8 cellular contexts compared by ENCODE assay signal in genomic region chr22:41091139-41092022, GRCh38.
DNase-seq lines count a peak whose midpoint lies in the region; ATAC-seq lines count a peak whose summit lies in the region.

No MANE protein-coding gene starts in this region.

- H3K4me1 ChIP-seq in BLaER1 treated with 17β-estradiol and CSF1 and Interleukin-3, amounts not matched to agents 10 nM and 100 nM, result peaks cover 22 to 32% (median 28%) of the 10 kb centered on the region in 10 experiments

- H3K36me3 ChIP-seq in BLaER1 treated with 17β-estradiol and CSF1 and Interleukin-3, amounts not matched to agents 10 nM and 100 nM, result peaks cover 0 to 9% (median 2%) of the 10 kb centered on the region in 11 experiments; a peak in 6 of 22 replicates

- H3K9me3 ChIP-seq in BLaER1 treated with 17β-estradiol and CSF1 and Interleukin-3, amounts not matched to agents 10 nM and 100 nM (replicated peaks in 1 of 11), result no peaks in the 10 kb centered on the region

- H3K9ac ChIP-seq in BLaER1 treated with 17β-estradiol and CSF1 and Interleukin-3, amounts not matched to agents 10 nM and 100 nM, result peak overlapping the region; percentile 99 to 100 (median 100)

- peaks cover 29 to 39% (median 36%) of the 10 kb centered on the region in 11 experiments for H4K20me1 ChIP-seq in BLaER1 treated with 17β-estradiol and CSF1 and Interleukin-3, amounts not matched to agents 10 nM and 100 nM

- H3K4me2 ChIP-seq in BLaER1 treated with 17β-estradiol and CSF1 and Interleukin-3, amounts not matched to agents 10 nM and 100 nM, result peak overlapping the region; percentile 77 to 97 (median 90)

- H3K4me3 ChIP-seq in BLaER1 treated with 17β-estradiol and CSF1 and Interleukin-3, amounts not matched to agents 10 nM and 100 nM, result peak overlapping the region; percentile 85 to 99 (median 96)

- no peaks in the 10 kb centered on the region for H3K27me3 ChIP-seq in BLaER1 treated with 17β-estradiol and CSF1 and Interleukin-3, amounts not matched to agents 10 nM and 100 nM

- H3K27ac ChIP-seq in BLaER1 treated with 17β-estradiol and CSF1 and Interleukin-3, amounts not matched to agents 10 nM and 100 nM, result peak overlapping the region; percentile 100

- peak; percentile 99 for DNase-seq in NCI-H69 (lab: John Stamatoyannopoulos, UW)
- DNase-seq in activated CD4-positive, alpha-beta T cell treated with anti-CD3 and anti-CD28 coated beads, Interleukin-2, amount 50 U/mL, for 1 hour, result peak; percentile 99
- DNase-seq in cortex of kidney (lab: John Stamatoyannopoulos, UW), result peak; percentile 67
- DNase-seq in left kidney (ENCODE audit: low read depth, low spot score), result peak; percentile 99
- DNase-seq in stimulated activated CD4-positive, alpha-beta T cell treated with anti-CD3 and anti-CD28 coated beads, Interleukin-1b, Interleukin-23, amount 100 ng/mL, for 48 hours, result peak; percentile 99

- peak; percentile 67 for ATAC-seq in GM19351 (IDR thresholded peaks at IDR 0.05; ENCODE audit: unreplicated experiment)
- peak; percentile 70 for ATAC-seq in HG03520 (IDR thresholded peaks at IDR 0.05; ENCODE audit: unreplicated experiment)

Comparison
In these comparisons a context has a peak if more than half of its experiments do, and no peak if none do; other contexts are left out.
1. Peak in every context shown above with its lines: DNase-seq, ATAC-seq, H3K4me3 ChIP-seq and H3K27ac ChIP-seq.